14 cellular contexts compared by ENCODE assay signal in genomic region chr11:48044577-48044976, GRCh38.
DNase-seq lines count a peak whose midpoint lies in the region; ATAC-seq and TF ChIP-seq lines count a peak whose summit lies in the region.
"Had no signal": no experiment of that assay in that cellular context is flagged by ENCODE, and none has a peak within 500 bp of the region (broad histone marks: within the 10 kb centered on the region; RNA-seq: fewer than 3 reads in every experiment).

No MANE protein-coding gene starts in this region.

- peaks cover 40% of the 10 kb centered on the region for H3K4me1 ChIP-seq in CD4-positive, alpha-beta memory T cell (ENCODE audit: insufficient read depth, low read length)
- H3K4me1 ChIP-seq in sigmoid colon (peaks cover 0 to 5% (median 0%) of the 10 kb centered on the region in 4 donors), hepatocyte (ENCODE audit: insufficient read depth) (peaks cover 2% of the 10 kb centered on the region)

- H2AFZ ChIP-seq in hepatocyte, result no peak overlapping the region

- no peak overlapping the region for H3K4me2 ChIP-seq in hepatocyte
- H3K4me2 ChIP-seq: KMS-11 had no signal

- no peak for TF ChIP-seq POLR2A in sigmoid colon (IDR thresholded peaks at IDR 0.05)

- CTCF ChIA-PET in CD4-positive, alpha-beta memory T cell (lab: Charles Lee; ENCODE audit: partially characterized antibody), result interaction anchor here (1.3 to 1.9 kb wide), 2 partner anchors 11 to 20 kb away, joined by 3 to 7 read pairs; no protein-coding TSS in a partner anchor
- CTCF ChIA-PET in GM10248 (lab: Yijun Ruan, JAX), result interaction anchor here (0.8 to 1.3 kb wide), 4 partner anchors 10 to 67 kb away, joined by 3 to 7 read pairs (median 3); no protein-coding TSS in a partner anchor

- ATAC-seq in left ventricle myocardium superior (peak; percentile 73), HG03039 (IDR thresholded peaks at IDR 0.05; ENCODE audit: unreplicated experiment) (no peak)

- WGBS in sigmoid colon, 2 donors, result 82 to 89% methylated on average over 7 of the region's 7 CpGs
- WGBS in hepatocyte (ENCODE audit: low lambda C conversion rate, missing lambda C conversion rate), result 97% methylated on average over 7 of the region's 7 CpGs

- H3K27ac ChIP-seq in CD4-positive, alpha-beta memory T cell (ENCODE audit: low read depth, low read length), result no peak overlapping the region
- H3K27ac ChIP-seq in sigmoid colon (peak overlapping the region in 3 of 4 donors; percentile 20 to 40 (median 24)), hepatocyte (no peak overlapping the region)
- H3K27ac ChIP-seq: epithelial cell of prostate, KMS-11 had no signal

- no peaks in the 10 kb centered on the region for H3K27me3 Mint-ChIP-seq in CD4-positive, alpha-beta memory T cell
- H3K27me3 Mint-ChIP-seq: brain had no signal

- peaks cover 50% of the 10 kb centered on the region for H3K79me2 ChIP-seq in hepatocyte

- H3K4me1 Mint-ChIP-seq in CD4-positive, alpha-beta memory T cell, result peaks cover 44 to 73% (median 57%) of the 10 kb centered on the region in 4 donors

- no peak overlapping the region for H3K4me3 ChIP-seq in CD4-positive, alpha-beta memory T cell (ENCODE audit: low read length in 2 of 2)
- no peak overlapping the region for H3K4me3 ChIP-seq in sigmoid colon
- no peak overlapping the region for H3K4me3 ChIP-seq in hepatocyte
- H3K4me3 ChIP-seq: Peyer's patch had no signal

- DNase-seq in CD4-positive, alpha-beta memory T cell, result no peak
- DNase-seq in MV-4-11 (lab: John Stamatoyannopoulos, UW), result peak; percentile 47
- DNase-seq in left ventricle myocardium superior, result no peak
- DNase-seq in sigmoid colon, result no peak
- DNase-seq in GM10248 (ENCODE audit: extremely low spot score), result no peak
- no peak for DNase-seq in NCI-H526 treated with DMSO at 0.1 percent for 48 hours (lab: John Stamatoyannopoulos, UW)
- no peak for DNase-seq in hepatocyte (ENCODE audit: low spot score)
- DNase-seq: HFFc6, Peyer's patch had no signal

- H3K27ac Mint-ChIP-seq in CD4-positive, alpha-beta memory T cell, result peak overlapping the region in 5 of 7 donors; percentile 36 to 74 (median 45)
- H3K27ac Mint-ChIP-seq: HFFc6, nephron had no signal

- no peaks in the 10 kb centered on the region for H4K20me1 ChIP-seq in hepatocyte (ENCODE audit: insufficient read depth, poor library complexity, severe bottlenecking)

- intact Hi-C loops in CD4-positive, alpha-beta memory T cell (cut with micrococcal nuclease), result no loop called here
- intact Hi-C loops in left ventricle myocardium superior (cut with micrococcal nuclease) (no loop called here), sigmoid colon (cut with DNase I) (no loop called here)

- peak overlapping the region in 1 of 8 donors; percentile 10 for H3K4me3 Mint-ChIP-seq in CD4-positive, alpha-beta memory T cell
- H3K4me3 Mint-ChIP-seq: brain, HFFc6, nephron had no signal

- POLR2A ChIA-PET in CD4-positive, alpha-beta memory T cell (lab: Charles Lee; ENCODE audit: partially characterized antibody), result interaction anchor here (2.2 to 2.4 kb wide), 2 partner anchors 7 to 11 kb away, joined by 5 to 22 read pairs; no protein-coding TSS in a partner anchor
- POLR2A ChIA-PET in GM10248 (lab: Yijun Ruan, JAX), result no interaction called here

- no peak for TF ChIP-seq CTCF in sigmoid colon (IDR thresholded peaks at IDR 0.05)
- no peak for TF ChIP-seq CTCF in GM10248 (IDR thresholded peaks at IDR 0.05; ENCODE audit: control extremely low read depth, extremely low read depth, low read depth, missing control alignments)
- no peak for TF ChIP-seq CTCF in hepatocyte (IDR thresholded peaks at IDR 0.05; ENCODE audit: poor library complexity)

- no peaks in the 10 kb centered on the region for H3K27me3 ChIP-seq in CD4-positive, alpha-beta memory T cell (ENCODE audit: insufficient read depth, low read length)
- H3K27me3 ChIP-seq in sigmoid colon (no peaks in the 10 kb centered on the region), hepatocyte (no peaks in the 10 kb centered on the region)
- H3K27me3 ChIP-seq: Peyer's patch had no signal

- TF ChIP-seq EP300 in sigmoid colon (IDR thresholded peaks at IDR 0.05), result no peak

- H3K9me3 ChIP-seq in CD4-positive, alpha-beta memory T cell (ENCODE audit: control insufficient read depth in 1 of 2, low read length in 2 of 2), result no peaks in the 10 kb centered on the region
- H3K9me3 ChIP-seq in sigmoid colon (no peaks in the 10 kb centered on the region), hepatocyte (ENCODE audit: low read depth) (no peaks in the 10 kb centered on the region)
- H3K9me3 ChIP-seq: Peyer's patch had no signal

- H3K9me2 ChIP-seq in hepatocyte (replicated peaks; ENCODE audit: insufficient read depth), result no peaks in the 10 kb centered on the region

- no peaks in the 10 kb centered on the region for H3K9me3 Mint-ChIP-seq in CD4-positive, alpha-beta memory T cell
- H3K9me3 Mint-ChIP-seq: brain, HFFc6, nephron had no signal

- peaks cover 0 to 16% of the 10 kb centered on the region in 2 donors for H3K36me3 Mint-ChIP-seq in CD4-positive, alpha-beta memory T cell

- no peaks in the 10 kb centered on the region for H3K36me3 ChIP-seq in CD4-positive, alpha-beta memory T cell (ENCODE audit: insufficient read depth, low read length)
- H3K36me3 ChIP-seq in sigmoid colon (no peaks in the 10 kb centered on the region), hepatocyte (replicated peaks; ENCODE audit: insufficient read depth, low read depth) (no peaks in the 10 kb centered on the region)
- H3K36me3 ChIP-seq: Peyer's patch had no signal

Comparison
In these comparisons a context has a peak if more than half of its experiments do, and no peak if none do; other contexts are left out.
1. H3K27ac ChIP-seq: peak in sigmoid colon (3 of 4); none in CD4-positive, alpha-beta memory T cell (single experiment) and hepatocyte (single experiment).